Comparison of ENCODE assay signal across 7 cellular contexts in the genomic region with DNA sequence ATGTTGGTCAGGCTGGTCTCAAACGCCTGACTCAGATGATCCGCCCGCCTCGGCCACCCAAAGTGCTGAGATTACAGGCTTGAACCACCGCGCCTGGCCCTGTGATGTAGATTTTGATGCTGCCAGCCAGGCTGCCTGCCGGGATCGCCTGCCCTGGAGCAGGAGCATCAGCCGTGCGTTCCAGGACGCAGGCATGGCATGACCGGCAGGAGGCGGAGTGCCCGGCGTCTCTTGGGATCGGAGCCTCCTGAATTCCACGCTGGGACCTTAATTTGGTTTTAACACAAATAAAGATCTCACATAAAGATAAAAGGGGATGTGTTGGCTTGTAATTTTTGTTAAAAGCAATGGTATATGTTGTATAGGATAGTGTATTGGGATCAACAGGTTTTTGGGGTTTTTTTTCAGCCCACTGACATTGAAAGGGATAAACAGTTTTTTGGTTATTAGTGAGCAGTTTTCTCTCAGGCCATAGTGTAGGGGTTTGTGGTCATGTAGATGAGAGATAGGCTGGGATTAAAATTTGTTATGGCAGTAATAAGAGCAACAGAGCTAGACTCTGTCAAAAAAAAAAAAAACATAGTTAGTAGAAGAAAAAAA.
"Had no signal": no experiment of that assay in that cellular context is flagged by ENCODE, and none has a peak within 500 bp of the region (broad histone marks: within the 10 kb centered on the region; RNA-seq: fewer than 3 reads in every experiment).

No MANE protein-coding gene starts in this region.

- DNase-seq: GM23248, GOT3, IMR-90 had no signal

- H3K9me3 ChIP-seq: HAP-1 had no signal

- H3K27ac ChIP-seq: GM23248 had no signal

- FAIRE-seq: HTR-8/SVneo, K562 had no signal

- ATAC-seq: HCT116, K562 had no signal
